ENCODE assay signal across 1 cellular context in genomic region chr4:11426716-11427115, GRCh38.
TF ChIP-seq lines count a peak whose summit lies in the region.

No MANE protein-coding gene starts in this region.

TF ChIP-seq in GM23338, 12 proteins besides CTCF, POLR2A, EP300 and RAD21 (continued from another document):
- TF ChIP-seq ZNF462 (CRISPR knock-in tag; IDR thresholded peaks at IDR 0.05): no peak
- TF ChIP-seq EZH2 (IDR thresholded peaks at IDR 0.05; ENCODE audit: low read depth, unreplicated experiment): no peak
